Comparison of ENCODE assay signal across 8 cellular contexts in genomic region chr19:37079238-37079637, GRCh38. TPM values are rescaled to one million over a fixed set of nuclear protein-coding genes. Genes with fewer than 3 reads are reported as not detected.
DNase-seq lines count a peak whose midpoint lies in the region.

No MANE protein-coding gene starts in this region.

- peaks cover 29% of the 10 kb centered on the region for H3K9me3 ChIP-seq in iPS-18a (ENCODE audit: control insufficient read depth, low read depth, low read length)
- H3K9me3 ChIP-seq in subcutaneous abdominal adipose tissue (ENCODE audit: control insufficient read depth in 5 of 5, low read length in 5 of 5): peaks cover 14 to 28% (median 21%) of the 10 kb centered on the region in 5 donors

- H3K4me3 ChIP-seq in iPS-18a (ENCODE audit: low read length): peak overlapping the region; percentile 85
- peak overlapping the region; percentile 83 to 97 (median 90) for H3K4me3 ChIP-seq in subcutaneous abdominal adipose tissue (ENCODE audit: low read depth in 1 of 5, low read length in 5 of 5)

- H3K36me3 Mint-ChIP-seq in activated CD4-positive, alpha-beta T cell treated with anti-CD3 and anti-CD28 coated beads, Interleukin-2, amount 10 ng/mL, durations not matched to agents 7 days and 5 days (ENCODE audit: low read depth): peaks cover 39% of the 10 kb centered on the region
- H3K36me3 Mint-ChIP-seq in activated CD4-positive, alpha-beta memory T cell treated with anti-CD3 and anti-CD28 coated beads for 36 hours: peaks cover 35% of the 10 kb centered on the region

- H3K27me3 Mint-ChIP-seq in activated CD4-positive, alpha-beta T cell treated with anti-CD3 and anti-CD28 coated beads, Interleukin-2, amount 10 ng/mL, durations not matched to agents 7 days and 5 days: no peaks in the 10 kb centered on the region
- H3K27me3 Mint-ChIP-seq in activated CD4-positive, alpha-beta memory T cell treated with anti-CD3 and anti-CD28 coated beads for 36 hours: no peaks in the 10 kb centered on the region

- CTCF ChIA-PET in activated CD4-positive, alpha-beta T cell treated with anti-CD3 and anti-CD28 coated beads, Interleukin-2, amount 10 ng/mL, durations not matched to agents 7 days and 5 days (lab: Charles Lee): no interaction called here
- CTCF ChIA-PET in activated CD4-positive, alpha-beta memory T cell treated with anti-CD3 and anti-CD28 coated beads for 36 hours (lab: Charles Lee): interaction anchor here (0.6 kb wide), 1 partner anchor 828 kb away, joined by 3 read pairs; the partner anchor contains the start of gene SIPA1L3

- peak overlapping the region; percentile 97 for H3K27ac Mint-ChIP-seq in activated CD4-positive, alpha-beta T cell treated with anti-CD3 and anti-CD28 coated beads, Interleukin-2, amount 10 ng/mL, durations not matched to agents 7 days and 5 days
- H3K27ac Mint-ChIP-seq in activated CD4-positive, alpha-beta memory T cell treated with anti-CD3 and anti-CD28 coated beads for 36 hours: no peak overlapping the region

- in situ Hi-C loops in ACHN (cut with HindIII; ENCODE audit: low pct_ligation_motif_present, low pct_unique_long_range_greater_than_20kb, low sequenced_read_pairs): no loop called here

- no peaks in the 10 kb centered on the region for H3K36me3 ChIP-seq in iPS-18a (ENCODE audit: control insufficient read depth, low read depth, low read length)
- peaks cover 0 to 7% (median 0%) of the 10 kb centered on the region in 5 donors for H3K36me3 ChIP-seq in subcutaneous abdominal adipose tissue (ENCODE audit: control insufficient read depth in 5 of 5, insufficient read depth in 5 of 5, low read length in 5 of 5)

- H3K27me3 ChIP-seq in iPS-18a (ENCODE audit: control insufficient read depth, insufficient read depth, low read length): no peaks in the 10 kb centered on the region
- H3K27me3 ChIP-seq in subcutaneous abdominal adipose tissue (ENCODE audit: control insufficient read depth in 5 of 5, insufficient read depth in 4 of 5, low read length in 5 of 5): no peaks in the 10 kb centered on the region

- H3K4me1 ChIP-seq in iPS-18a (ENCODE audit: control insufficient read depth, low read depth, low read length) (no peaks in the 10 kb centered on the region), subcutaneous abdominal adipose tissue (ENCODE audit: control insufficient read depth in 5 of 5, insufficient read depth in 5 of 5, low read length in 5 of 5) (peaks cover 0 to 19% (median 18%) of the 10 kb centered on the region in 5 donors)

- POLR2A ChIA-PET in activated CD4-positive, alpha-beta T cell treated with anti-CD3 and anti-CD28 coated beads, Interleukin-2, amount 10 ng/mL, durations not matched to agents 7 days and 5 days (lab: Charles Lee): no interaction called here
- POLR2A ChIA-PET in activated CD4-positive, alpha-beta memory T cell treated with anti-CD3 and anti-CD28 coated beads for 36 hours (lab: Charles Lee): no interaction called here

- intact Hi-C loops in activated CD4-positive, alpha-beta memory T cell treated with anti-CD3 and anti-CD28 coated beads for 36 hours (cut with micrococcal nuclease): loop anchor here (2.0 to 5.0 kb wide), 3 partner anchors 106 to 592 kb away; partner anchors contain the start of genes ZNF566, ZNF568 and ZNF829

- peaks cover 38% of the 10 kb centered on the region for H3K9me3 Mint-ChIP-seq in activated CD4-positive, alpha-beta T cell treated with anti-CD3 and anti-CD28 coated beads, Interleukin-2, amount 10 ng/mL, durations not matched to agents 7 days and 5 days
- H3K9me3 Mint-ChIP-seq in activated CD4-positive, alpha-beta memory T cell treated with anti-CD3 and anti-CD28 coated beads for 36 hours: peaks cover 39% of the 10 kb centered on the region

- no peak overlapping the region for H3K27ac ChIP-seq in iPS-18a (ENCODE audit: low read length)
- no peak overlapping the region for H3K27ac ChIP-seq in subcutaneous abdominal adipose tissue (ENCODE audit: low read depth, low read length)

- DNase-seq in activated CD4-positive, alpha-beta T cell treated with anti-CD3 and anti-CD28 coated beads, Interleukin-2, amount 10 ng/mL, durations not matched to agents 7 days and 5 days: no peak
- no peak for DNase-seq in activated CD4-positive, alpha-beta T cell treated with anti-CD3 and anti-CD28 coated beads for 48 hours
- DNase-seq in activated CD4-positive, alpha-beta memory T cell treated with anti-CD3 and anti-CD28 coated beads for 36 hours: no peak
- DNase-seq in ACHN (no peak), SHP77 (lab: John Stamatoyannopoulos, UW) (no peak)
- no peak for DNase-seq in activated effector memory CD4-positive, alpha-beta T cell treated with Interleukin-2 at 50 U/mL for 16 hours

- peak overlapping the region; percentile 87 for H3K4me3 Mint-ChIP-seq in activated CD4-positive, alpha-beta T cell treated with anti-CD3 and anti-CD28 coated beads, Interleukin-2, amount 10 ng/mL, durations not matched to agents 7 days and 5 days
- H3K4me3 Mint-ChIP-seq in activated CD4-positive, alpha-beta memory T cell treated with anti-CD3 and anti-CD28 coated beads for 36 hours: peak overlapping the region; percentile 94

- peaks cover 27% of the 10 kb centered on the region for H3K4me1 Mint-ChIP-seq in activated CD4-positive, alpha-beta T cell treated with anti-CD3 and anti-CD28 coated beads, Interleukin-2, amount 10 ng/mL, durations not matched to agents 7 days and 5 days
- H3K4me1 Mint-ChIP-seq in activated CD4-positive, alpha-beta memory T cell treated with anti-CD3 and anti-CD28 coated beads for 36 hours (ENCODE audit: low read depth): peaks cover 31% of the 10 kb centered on the region

- H3K9ac ChIP-seq in iPS-18a (ENCODE audit: low read length): peak overlapping the region; percentile 59
- H3K9ac ChIP-seq in subcutaneous abdominal adipose tissue (ENCODE audit: low read length in 5 of 5): peak overlapping the region; percentile 84 to 99 (median 96)

RNA-seq across cellular contexts. Expression of gene ZNF420, which starts 1.0 kb away (rescaled TPM):
- 10 to 100 TPM; 10.3 to 14.3 TPM for total RNA-seq in activated CD4-positive, alpha-beta T cell treated with anti-CD3 and anti-CD28 coated beads, Interleukin-2, amount 10 ng/mL, durations not matched to agents 7 days and 5 days
- 1 to 10 TPM; 6.5 to 8.7 TPM for total RNA-seq in activated CD4-positive, alpha-beta memory T cell treated with anti-CD3 and anti-CD28 coated beads for 36 hours
